18 cellular contexts compared by ENCODE assay signal in genomic region chr7:142927085-142927745, GRCh38. TPM values are rescaled to one million over a fixed set of nuclear protein-coding genes. Genes with fewer than 3 reads are reported as not detected.
DNase-seq lines count a peak whose midpoint lies in the region; ATAC-seq, FAIRE-seq and TF ChIP-seq lines count a peak whose summit lies in the region.
"Had no signal": no experiment of that assay in that cellular context is flagged by ENCODE, and none has a peak within 500 bp of the region (broad histone marks: within the 10 kb centered on the region; RNA-seq: fewer than 3 reads in every experiment).

No MANE protein-coding gene starts in this region.

- H3K27ac ChIP-seq in right cardiac atrium (ENCODE audit: low read length) (no peak overlapping the region), upper lobe of right lung (peak overlapping the region; percentile 33), kidney (ENCODE audit: low read depth in 2 of 2, low read length in 2 of 2) (no peak overlapping the region)
- H3K27ac ChIP-seq: foreskin keratinocyte, psoas muscle had no signal

- POLR2A ChIA-PET in MCF 10A (lab: Yijun Ruan, JAX): no interaction called here

- peaks cover 39% of the 10 kb centered on the region for H3K27me3 Mint-ChIP-seq in MCF 10A (ENCODE audit: insufficient read depth, unreplicated experiment)

- DNase-seq in Right ventricle myocardium inferior (ENCODE audit: missing footprints) (no peak), cardiac septum (ENCODE audit: low spot score) (no peak), SIG-M5 treated with dmso at 0.1 percent for 504 hours (lab: John Stamatoyannopoulos, UW; ENCODE audit: unreplicated experiment) (peak; percentile 91), right cardiac atrium (no peak), upper lobe of right lung (no peak), MCF 10A (ENCODE audit: unreplicated experiment) (no peak), kidney (no peak), NCI-H2227 (lab: John Stamatoyannopoulos, UW; ENCODE audit: unreplicated experiment) (no peak)
- DNase-seq: amygdala, foreskin keratinocyte, NCI-H2029, NCI-H69, psoas muscle had no signal

- no peak for FAIRE-seq in kidney (lab: Jason Lieb, UNC)
- FAIRE-seq: A204.1, GM12878 had no signal

- CTCF ChIA-PET in MCF 10A (lab: Yijun Ruan, JAX): interaction anchor here (0.5 to 1.6 kb wide), 2 partner anchors 76 to 507 kb away, joined by 3 to 6 read pairs; no protein-coding TSS in a partner anchor

- no peaks in the 10 kb centered on the region for H3K36me3 ChIP-seq in upper lobe of right lung
- no peaks in the 10 kb centered on the region for H3K36me3 ChIP-seq in kidney (ENCODE audit: control insufficient read depth in 1 of 2, insufficient read depth in 2 of 2, low read length in 2 of 2)

- H3K4me3 Mint-ChIP-seq in MCF 10A (ENCODE audit: unreplicated experiment): no peak overlapping the region

- no peaks in the 10 kb centered on the region for H3K36me3 Mint-ChIP-seq in MCF 10A (ENCODE audit: insufficient read depth, unreplicated experiment)

- H3K4me3 ChIP-seq in right cardiac atrium (ENCODE audit: low read length) (no peak overlapping the region), upper lobe of right lung (no peak overlapping the region), kidney (ENCODE audit: low read length in 2 of 2) (no peak overlapping the region)
- H3K4me3 ChIP-seq: GM12878, psoas muscle had no signal

- no peak overlapping the region for H3K9ac ChIP-seq in kidney (ENCODE audit: low read length in 2 of 2)

- no TSS peak for BruUV-seq in MCF 10A (replicated peaks; lab: Mats Ljungman, UMichigan)

- no peaks in the 10 kb centered on the region for H3K4me1 Mint-ChIP-seq in MCF 10A (ENCODE audit: insufficient read depth, unreplicated experiment)

- H3K4me1 ChIP-seq in right cardiac atrium (ENCODE audit: control insufficient read depth, insufficient read depth, low read length) (no peaks in the 10 kb centered on the region), upper lobe of right lung (no peaks in the 10 kb centered on the region), kidney (ENCODE audit: control insufficient read depth in 1 of 2, insufficient read depth in 1 of 2, low read depth in 1 of 2, low read length in 2 of 2) (no peaks in the 10 kb centered on the region)
- H3K4me1 ChIP-seq: foreskin keratinocyte, psoas muscle had no signal

- TF ChIP-seq CTCF in upper lobe of right lung (IDR thresholded peaks at IDR 0.05) (no peak), MCF 10A (IDR thresholded peaks at IDR 0.05; ENCODE audit: unreplicated experiment) (no peak), kidney (IDR thresholded peaks at IDR 0.05; ENCODE audit: borderline replicate concordance, extremely low read depth, insufficient read depth) (no peak)

- peak; percentile 72 for ATAC-seq in Right ventricle myocardium inferior
- ATAC-seq in right cardiac atrium: peak; percentile 40 to 42
- ATAC-seq in upper lobe of right lung: peak; percentile 82
- ATAC-seq: foreskin keratinocyte, GM12878, HCT116, psoas muscle had no signal

- H3K9me3 Mint-ChIP-seq in MCF 10A (ENCODE audit: unreplicated experiment): no peaks in the 10 kb centered on the region

- H3K27me3 ChIP-seq in right cardiac atrium (ENCODE audit: control insufficient read depth, insufficient read depth) (no peaks in the 10 kb centered on the region), upper lobe of right lung (no peaks in the 10 kb centered on the region)
- H3K27me3 ChIP-seq: foreskin keratinocyte had no signal

- intact Hi-C loops in Right ventricle myocardium inferior (cut with DNase I): no loop called here
- intact Hi-C loops in cardiac septum (cut with DNase I): no loop called here
- intact Hi-C loops in right cardiac atrium (cut with DNase I): no loop called here
- intact Hi-C loops in upper lobe of right lung (cut with DNase I): no loop called here
- intact Hi-C loops in MCF 10A (cut with micrococcal nuclease): no loop called here
- intact Hi-C loops in kidney (cut with DNase I): no loop called here

- no peak overlapping the region for H3K27ac Mint-ChIP-seq in MCF 10A (ENCODE audit: low read depth, unreplicated experiment)

- WGBS in right cardiac atrium: 52% methylated on average over 7 of the region's 7 CpGs

- H3K9me3 ChIP-seq in right cardiac atrium (ENCODE audit: control insufficient read depth, low read length) (no peaks in the 10 kb centered on the region), upper lobe of right lung (no peaks in the 10 kb centered on the region), kidney (ENCODE audit: control insufficient read depth in 1 of 2, low read length in 2 of 2) (no peaks in the 10 kb centered on the region)
- H3K9me3 ChIP-seq: psoas muscle had no signal

RNA-seq across cellular contexts. Expression of gene TRPV5, which starts 6.3 kb away (rescaled TPM):
- not detected for total RNA-seq in Right ventricle myocardium inferior
- not detected for total RNA-seq in cardiac septum
- not detected for total RNA-seq in right cardiac atrium
- not detected for polyA plus RNA-seq in right cardiac atrium
- total RNA-seq in upper lobe of right lung: not detected
- total RNA-seq in MCF 10A (2022): not detected in 2 replicates
- total RNA-seq in kidney: 1.4 TPM
- polyA plus RNA-seq in kidney (ENCODE audit: insufficient read depth, low read depth, low replicate concordance): 1.3 TPM
- total RNA-seq: foreskin keratinocyte, GM12878, temporal lobe had no signal
- polyA plus RNA-seq: foreskin keratinocyte, GM12878, psoas muscle had no signal

RNA-seq across cellular contexts. Expression of gene LLCFC1, which starts 12.1 kb away (rescaled TPM):
- not detected for total RNA-seq in Right ventricle myocardium inferior
- total RNA-seq in cardiac septum: not detected
- total RNA-seq in right cardiac atrium: not detected
- not detected for polyA plus RNA-seq in right cardiac atrium
- total RNA-seq in upper lobe of right lung: not detected
- total RNA-seq in MCF 10A (2022): not detected in 2 replicates
- total RNA-seq in kidney: not detected
- not detected for polyA plus RNA-seq in kidney (ENCODE audit: insufficient read depth, low read depth, low replicate concordance)
- total RNA-seq: cerebellum, foreskin keratinocyte, GM12878, psoas muscle, temporal lobe had no signal
- polyA plus RNA-seq: foreskin keratinocyte, GM12878, psoas muscle had no signal

RNA-seq across cellular contexts. Expression of gene KEL, which starts 34.9 kb away (rescaled TPM):
- total RNA-seq in Right ventricle myocardium inferior: 0.62 TPM
- 0.57 TPM for total RNA-seq in cardiac septum
- 1 to 10 TPM in 1 of 4 donors, under 1 TPM in 2, not detected in 1; 0.25 to 1.6 (median 0.60) TPM for total RNA-seq in right cardiac atrium
- 0.29 TPM for polyA plus RNA-seq in right cardiac atrium
- total RNA-seq in upper lobe of right lung: 0.87 TPM
- not detected in 2 replicates for total RNA-seq in MCF 10A (2022)
- 0.28 TPM for total RNA-seq in kidney
- polyA plus RNA-seq in kidney (ENCODE audit: insufficient read depth, low read depth, low replicate concordance): 0.39 TPM
- total RNA-seq: foreskin keratinocyte had no signal

RNA-seq across cellular contexts. Expression of gene TRPV6, which starts 41.7 kb away (rescaled TPM):
- total RNA-seq in Right ventricle myocardium inferior: not detected
- total RNA-seq in cardiac septum: not detected
- not detected for total RNA-seq in right cardiac atrium
- polyA plus RNA-seq in right cardiac atrium: not detected
- total RNA-seq in upper lobe of right lung: 0.38 TPM
- 0.30 and 0.44 TPM in 2 replicates for total RNA-seq in MCF 10A (2022)
- 4.4 TPM for total RNA-seq in kidney
- 5.5 TPM for polyA plus RNA-seq in kidney (ENCODE audit: insufficient read depth, low read depth, low replicate concordance)
- total RNA-seq: GM12878, psoas muscle had no signal
- polyA plus RNA-seq: GM12878 had no signal
